Comparison of ENCODE assay signal across 29 cellular contexts in genomic region chr6:89160693-89161092, GRCh38. TPM values are rescaled to one million over a fixed set of nuclear protein-coding genes. Genes with fewer than 3 reads are reported as not detected.
"Had no signal": no experiment of that assay in that cellular context is flagged by ENCODE, and none has a peak within 500 bp of the region (broad histone marks: within the 10 kb centered on the region; RNA-seq: fewer than 3 reads in every experiment).

No MANE protein-coding gene starts in this region.

- H3K9me3 ChIP-seq: left lung, pancreas, right lobe of liver, SK-N-SH had no signal

- H3K9ac ChIP-seq: SK-N-SH had no signal

- DNase-seq: activated CD4-positive, alpha-beta T cell treated with anti-CD3 and anti-CD28 coated beads, Interleukin-2, amount 10 ng/mL, durations not matched to agents 7 days and 5 days; activated CD4-positive, CD25-positive, alpha-beta regulatory T cell treated with anti-CD3 and anti-CD28 coated beads, Interleukin-2, amount 50 U/mL, for 72 hours; activated CD8-positive, alpha-beta memory T cell treated with anti-CD3 and anti-CD28 coated beads, Interleukin-2, amount 10 ng/mL, durations not matched to agents 7 days and 5 days; activated CD8-positive, alpha-beta T cell treated with anti-CD3 and anti-CD28 coated beads for 36 hours; activated effector memory CD4-positive, alpha-beta T cell treated with anti-CD3 and anti-CD28 coated beads, Interleukin-2, amount 50 U/mL, for 16 hours; activated naive CD4-positive, alpha-beta T cell treated with anti-CD3 and anti-CD28 coated beads, Interleukin-2, amount 10 ng/mL, durations not matched to agents 7 days and 5 days; activated T-cell treated with anti-CD3 and anti-CD28 coated beads for 4 hours; anterior cingulate cortex; brain microvascular endothelial cell; central memory CD4-positive, alpha-beta T cell; hippocampal formation; kidney glomerular epithelial cell; left lung; mammary epithelial cell; midbrain; pancreas; right lobe of liver; SK-N-SH; stimulated activated CD4-positive, alpha-beta T cell treated with anti-CD3 and anti-CD28 coated beads, Interleukin-15, amount 100 ng/mL, for 24 hours; T-cell had no signal

- H3K4me1 ChIP-seq: left lung, pancreas, right lobe of liver had no signal

- H3K27ac ChIP-seq: brain microvascular endothelial cell, pancreas, right lobe of liver, WERI-Rb-1 had no signal

- H3K4me3 Mint-ChIP-seq: activated CD4-positive, alpha-beta T cell treated with anti-CD3 and anti-CD28 coated beads, Interleukin-2, amount 10 ng/mL, durations not matched to agents 7 days and 5 days; activated CD8-positive, alpha-beta memory T cell treated with anti-CD3 and anti-CD28 coated beads, Interleukin-2, amount 10 ng/mL, durations not matched to agents 7 days and 5 days; activated CD8-positive, alpha-beta T cell treated with anti-CD3 and anti-CD28 coated beads for 36 hours; activated naive CD4-positive, alpha-beta T cell treated with anti-CD3 and anti-CD28 coated beads, Interleukin-2, amount 10 ng/mL, durations not matched to agents 7 days and 5 days; nephron; stimulated activated memory B cell treated with anti-CD40 and anti-IgM and Interleukin-4, amounts not matched to agents 10 μg/mL and 1 μg/mL and 100 μg/mL, for 72 hours; T-cell had no signal

- FAIRE-seq: colon, pancreas, TTC549 had no signal

- H3K9me3 Mint-ChIP-seq: activated CD4-positive, alpha-beta T cell treated with anti-CD3 and anti-CD28 coated beads, Interleukin-2, amount 10 ng/mL, durations not matched to agents 7 days and 5 days; activated CD8-positive, alpha-beta T cell treated with anti-CD3 and anti-CD28 coated beads for 36 hours; activated naive CD4-positive, alpha-beta T cell treated with anti-CD3 and anti-CD28 coated beads, Interleukin-2, amount 10 ng/mL, durations not matched to agents 7 days and 5 days; nephron; stimulated activated memory B cell treated with anti-CD40 and anti-IgM and Interleukin-4, amounts not matched to agents 10 μg/mL and 1 μg/mL and 100 μg/mL, for 72 hours; T-cell had no signal

- H3K27me3 ChIP-seq: brain microvascular endothelial cell, left lung, pancreas, right lobe of liver had no signal

- ATAC-seq: activated CD8-positive, alpha-beta memory T cell treated with anti-CD3 and anti-CD28 coated beads, Interleukin-2, amount 10 ng/mL, durations not matched to agents 7 days and 5 days; activated CD8-positive, alpha-beta T cell treated with anti-CD3 and anti-CD28 coated beads for 36 hours; right lobe of liver; stimulated activated memory B cell treated with anti-CD40 and anti-IgM and Interleukin-4, amounts not matched to agents 10 μg/mL and 1 μg/mL and 100 μg/mL, for 72 hours; T-cell had no signal

- H3K27ac Mint-ChIP-seq: activated CD4-positive, alpha-beta T cell treated with anti-CD3 and anti-CD28 coated beads, Interleukin-2, amount 10 ng/mL, durations not matched to agents 7 days and 5 days; activated CD8-positive, alpha-beta memory T cell treated with anti-CD3 and anti-CD28 coated beads, Interleukin-2, amount 10 ng/mL, durations not matched to agents 7 days and 5 days; activated naive CD4-positive, alpha-beta T cell treated with anti-CD3 and anti-CD28 coated beads, Interleukin-2, amount 10 ng/mL, durations not matched to agents 7 days and 5 days; nephron; stimulated activated memory B cell treated with anti-CD40 and anti-IgM and Interleukin-4, amounts not matched to agents 10 μg/mL and 1 μg/mL and 100 μg/mL, for 72 hours; T-cell had no signal

- H3K4me1 Mint-ChIP-seq: activated CD4-positive, alpha-beta T cell treated with anti-CD3 and anti-CD28 coated beads, Interleukin-2, amount 10 ng/mL, durations not matched to agents 7 days and 5 days; activated CD8-positive, alpha-beta memory T cell treated with anti-CD3 and anti-CD28 coated beads, Interleukin-2, amount 10 ng/mL, durations not matched to agents 7 days and 5 days; activated naive CD4-positive, alpha-beta T cell treated with anti-CD3 and anti-CD28 coated beads, Interleukin-2, amount 10 ng/mL, durations not matched to agents 7 days and 5 days; stimulated activated memory B cell treated with anti-CD40 and anti-IgM and Interleukin-4, amounts not matched to agents 10 μg/mL and 1 μg/mL and 100 μg/mL, for 72 hours; T-cell had no signal

- H3K4me3 ChIP-seq: left lung, pancreas, right lobe of liver, smooth muscle cell had no signal

- H3K27me3 Mint-ChIP-seq: activated CD4-positive, alpha-beta T cell treated with anti-CD3 and anti-CD28 coated beads, Interleukin-2, amount 10 ng/mL, durations not matched to agents 7 days and 5 days; activated CD8-positive, alpha-beta memory T cell treated with anti-CD3 and anti-CD28 coated beads, Interleukin-2, amount 10 ng/mL, durations not matched to agents 7 days and 5 days; activated CD8-positive, alpha-beta T cell treated with anti-CD3 and anti-CD28 coated beads for 36 hours; activated naive CD4-positive, alpha-beta T cell treated with anti-CD3 and anti-CD28 coated beads, Interleukin-2, amount 10 ng/mL, durations not matched to agents 7 days and 5 days; stimulated activated memory B cell treated with anti-CD40 and anti-IgM and Interleukin-4, amounts not matched to agents 10 μg/mL and 1 μg/mL and 100 μg/mL, for 72 hours; T-cell had no signal

- H3K36me3 ChIP-seq: brain microvascular endothelial cell had no signal

RNA-seq across cellular contexts. Expression of gene SRSF12, which starts 42.8 kb away (rescaled TPM):
- total RNA-seq: activated CD4-positive, alpha-beta T cell treated with anti-CD3 and anti-CD28 coated beads, Interleukin-2, amount 10 ng/mL, durations not matched to agents 7 days and 5 days; activated CD8-positive, alpha-beta memory T cell treated with anti-CD3 and anti-CD28 coated beads, Interleukin-2, amount 10 ng/mL, durations not matched to agents 7 days and 5 days; myocyte; T-cell had no signal

RNA-seq across cellular contexts. Expression of gene GABRR1, which starts 56.5 kb away (rescaled TPM):
- total RNA-seq: activated CD4-positive, alpha-beta T cell treated with anti-CD3 and anti-CD28 coated beads, Interleukin-2, amount 10 ng/mL, durations not matched to agents 7 days and 5 days; activated CD8-positive, alpha-beta memory T cell treated with anti-CD3 and anti-CD28 coated beads, Interleukin-2, amount 10 ng/mL, durations not matched to agents 7 days and 5 days; activated CD8-positive, alpha-beta T cell treated with anti-CD3 and anti-CD28 coated beads for 36 hours; fibroblast of villous mesenchyme; left lung; mammary epithelial cell; myocyte; pancreas; right lobe of liver; smooth muscle cell; T-cell; ureter had no signal
